ENCODE assay signal across 1 cellular context in the genomic region with DNA sequence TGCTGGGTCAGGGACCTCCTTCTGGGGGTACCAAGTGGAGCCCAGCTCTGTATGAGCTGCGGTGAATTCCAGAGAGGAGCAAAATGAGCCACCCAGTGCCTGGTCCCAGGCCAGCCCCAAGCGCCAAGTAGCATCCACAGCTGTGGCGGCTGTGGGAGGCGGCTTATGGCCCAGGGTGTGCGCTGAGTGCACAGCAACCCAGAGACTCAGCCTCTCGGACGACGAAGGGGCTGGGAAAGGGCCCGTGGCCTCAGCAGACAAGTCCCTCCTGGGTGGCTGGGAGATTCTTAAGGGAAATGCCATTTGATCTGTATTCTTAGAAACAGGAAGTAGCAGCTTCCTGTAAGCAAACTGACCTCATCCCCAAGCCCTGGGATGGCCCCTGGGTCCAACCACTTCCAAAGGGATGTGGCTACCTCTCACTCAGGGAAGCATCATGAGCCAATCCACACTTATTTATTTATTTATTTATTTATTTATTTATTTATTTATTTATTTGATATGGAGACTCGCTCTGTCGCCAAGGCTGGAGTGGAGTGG.
TF ChIP-seq lines count a peak whose summit lies in the region.

No MANE protein-coding gene starts in this region.

TF ChIP-seq in GM23338, 12 proteins besides CTCF, POLR2A, EP300 and RAD21 (continued from another document):
- TF ChIP-seq, protein P1, sequence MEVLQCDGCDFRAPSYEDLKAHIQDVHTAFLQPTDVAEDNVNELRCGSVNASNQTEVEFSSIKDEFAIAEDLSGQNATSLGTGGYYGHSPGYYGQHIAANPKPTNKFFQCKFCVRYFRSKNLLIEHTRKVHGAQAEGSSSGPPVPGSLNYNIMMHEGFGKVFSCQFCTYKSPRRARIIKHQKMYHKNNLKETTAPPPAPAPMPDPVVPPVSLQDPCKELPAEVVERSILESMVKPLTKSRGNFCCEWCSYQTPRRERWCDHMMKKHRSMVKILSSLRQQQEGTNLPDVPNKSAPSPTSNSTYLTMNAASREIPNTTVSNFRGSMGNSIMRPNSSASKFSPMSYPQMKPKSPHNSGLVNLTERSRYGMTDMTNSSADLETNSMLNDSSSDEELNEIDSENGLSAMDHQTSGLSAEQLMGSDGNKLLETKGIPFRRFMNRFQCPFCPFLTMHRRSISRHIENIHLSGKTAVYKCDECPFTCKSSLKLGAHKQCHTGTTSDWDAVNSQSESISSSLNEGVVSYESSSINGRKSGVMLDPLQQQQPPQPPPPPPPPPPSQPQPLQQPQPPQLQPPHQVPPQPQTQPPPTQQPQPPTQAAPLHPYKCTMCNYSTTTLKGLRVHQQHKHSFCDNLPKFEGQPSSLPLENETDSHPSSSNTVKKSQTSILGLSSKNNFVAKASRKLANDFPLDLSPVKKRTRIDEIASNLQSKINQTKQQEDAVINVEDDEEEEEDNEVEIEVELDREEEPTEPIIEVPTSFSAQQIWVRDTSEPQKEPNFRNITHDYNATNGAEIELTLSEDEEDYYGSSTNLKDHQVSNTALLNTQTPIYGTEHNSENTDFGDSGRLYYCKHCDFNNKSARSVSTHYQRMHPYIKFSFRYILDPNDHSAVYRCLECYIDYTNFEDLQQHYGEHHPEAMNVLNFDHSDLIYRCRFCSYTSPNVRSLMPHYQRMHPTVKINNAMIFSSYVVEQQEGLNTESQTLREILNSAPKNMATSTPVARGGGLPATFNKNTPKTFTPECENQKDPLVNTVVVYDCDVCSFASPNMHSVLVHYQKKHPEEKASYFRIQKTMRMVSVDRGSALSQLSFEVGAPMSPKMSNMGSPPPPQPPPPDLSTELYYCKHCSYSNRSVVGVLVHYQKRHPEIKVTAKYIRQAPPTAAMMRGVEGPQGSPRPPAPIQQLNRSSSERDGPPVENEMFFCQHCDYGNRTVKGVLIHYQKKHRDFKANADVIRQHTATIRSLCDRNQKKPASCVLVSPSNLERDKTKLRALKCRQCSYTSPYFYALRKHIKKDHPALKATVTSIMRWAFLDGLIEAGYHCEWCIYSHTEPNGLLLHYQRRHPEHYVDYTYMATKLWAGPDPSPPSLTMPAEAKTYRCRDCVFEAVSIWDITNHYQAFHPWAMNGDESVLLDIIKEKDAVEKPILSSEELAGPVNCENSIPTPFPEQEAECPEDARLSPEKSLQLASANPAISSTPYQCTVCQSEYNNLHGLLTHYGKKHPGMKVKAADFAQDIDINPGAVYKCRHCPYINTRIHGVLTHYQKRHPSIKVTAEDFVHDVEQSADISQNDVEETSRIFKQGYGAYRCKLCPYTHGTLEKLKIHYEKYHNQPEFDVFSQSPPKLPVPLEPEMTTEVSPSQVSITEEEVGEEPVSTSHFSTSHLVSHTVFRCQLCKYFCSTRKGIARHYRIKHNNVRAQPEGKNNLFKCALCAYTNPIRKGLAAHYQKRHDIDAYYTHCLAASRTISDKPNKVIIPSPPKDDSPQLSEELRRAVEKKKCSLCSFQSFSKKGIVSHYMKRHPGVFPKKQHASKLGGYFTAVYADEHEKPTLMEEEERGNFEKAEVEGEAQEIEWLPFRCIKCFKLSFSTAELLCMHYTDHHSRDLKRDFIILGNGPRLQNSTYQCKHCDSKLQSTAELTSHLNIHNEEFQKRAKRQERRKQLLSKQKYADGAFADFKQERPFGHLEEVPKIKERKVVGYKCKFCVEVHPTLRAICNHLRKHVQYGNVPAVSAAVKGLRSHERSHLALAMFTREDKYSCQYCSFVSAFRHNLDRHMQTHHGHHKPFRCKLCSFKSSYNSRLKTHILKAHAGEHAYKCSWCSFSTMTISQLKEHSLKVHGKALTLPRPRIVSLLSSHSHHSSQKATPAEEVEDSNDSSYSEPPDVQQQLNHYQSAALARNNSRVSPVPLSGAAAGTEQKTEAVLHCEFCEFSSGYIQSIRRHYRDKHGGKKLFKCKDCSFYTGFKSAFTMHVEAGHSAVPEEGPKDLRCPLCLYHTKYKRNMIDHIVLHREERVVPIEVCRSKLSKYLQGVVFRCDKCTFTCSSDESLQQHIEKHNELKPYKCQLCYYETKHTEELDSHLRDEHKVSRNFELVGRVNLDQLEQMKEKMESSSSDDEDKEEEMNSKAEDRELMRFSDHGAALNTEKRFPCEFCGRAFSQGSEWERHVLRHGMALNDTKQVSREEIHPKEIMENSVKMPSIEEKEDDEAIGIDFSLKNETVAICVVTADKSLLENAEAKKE (CRISPR knock-in tag; IDR thresholded peaks at IDR 0.05): no peak
- TF ChIP-seq ZNF331 (CRISPR knock-in tag; IDR thresholded peaks at IDR 0.05; ENCODE audit: low read depth): no peak
- no peak for TF ChIP-seq POLR2AphosphoS5 (IDR thresholded peaks at IDR 0.05; ENCODE audit: low read depth)
- no peak for TF ChIP-seq EZH2 (IDR thresholded peaks at IDR 0.05; ENCODE audit: low read depth, unreplicated experiment)
- TF ChIP-seq NANOG (IDR thresholded peaks at IDR 0.05; ENCODE audit: borderline replicate concordance): no peak
- TF ChIP-seq, protein P2, sequence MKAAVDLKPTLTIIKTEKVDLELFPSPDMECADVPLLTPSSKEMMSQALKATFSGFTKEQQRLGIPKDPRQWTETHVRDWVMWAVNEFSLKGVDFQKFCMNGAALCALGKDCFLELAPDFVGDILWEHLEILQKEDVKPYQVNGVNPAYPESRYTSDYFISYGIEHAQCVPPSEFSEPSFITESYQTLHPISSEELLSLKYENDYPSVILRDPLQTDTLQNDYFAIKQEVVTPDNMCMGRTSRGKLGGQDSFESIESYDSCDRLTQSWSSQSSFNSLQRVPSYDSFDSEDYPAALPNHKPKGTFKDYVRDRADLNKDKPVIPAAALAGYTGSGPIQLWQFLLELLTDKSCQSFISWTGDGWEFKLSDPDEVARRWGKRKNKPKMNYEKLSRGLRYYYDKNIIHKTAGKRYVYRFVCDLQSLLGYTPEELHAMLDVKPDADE (IDR thresholded peaks at IDR 0.05): no peak
- no peak for TF ChIP-seq STAT1 (IDR thresholded peaks at IDR 0.05; ENCODE audit: unreplicated experiment)
- no peak for TF ChIP-seq JUNB (IDR thresholded peaks at IDR 0.05; ENCODE audit: unreplicated experiment)
